6 cellular contexts compared by ENCODE assay signal in the genomic region with DNA sequence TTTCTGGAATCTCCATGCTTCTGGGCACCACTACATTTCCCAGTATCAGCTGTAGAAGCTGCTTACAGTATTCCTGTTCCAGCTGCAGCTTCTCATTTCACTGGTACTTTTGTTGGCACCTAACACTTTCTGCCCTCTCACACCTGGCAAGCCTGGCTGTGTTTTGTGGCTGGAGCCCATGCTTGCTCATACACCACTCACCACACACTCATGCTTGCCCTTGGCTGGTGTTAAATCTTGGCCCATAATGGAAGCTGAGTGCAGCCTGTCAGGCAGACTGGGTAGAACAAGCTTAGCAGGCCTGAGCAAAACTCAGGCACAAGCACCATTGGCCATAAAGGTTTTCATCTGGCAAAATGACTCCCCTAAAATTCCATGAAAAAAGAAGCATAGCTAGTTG.
A peak's percentile ranks its signal among the peaks of the same experiment; 100 is the strongest.
DNase-seq lines count a peak whose midpoint lies in the region; ATAC-seq and TF ChIP-seq lines count a peak whose summit lies in the region.
"Not testable (repeated sequence)": the region's sequence is repeated elsewhere in the genome, so short reads cannot be mapped to it uniquely, and the experiment has no call there.

No MANE protein-coding gene starts in this region.

- not testable (repeated sequence) for H3K27ac ChIP-seq in RWPE2 (ENCODE audit: poor library complexity, severe bottlenecking); epithelial cell of prostate
- peak overlapping the region; percentile 57 for H3K27ac ChIP-seq in left ventricle myocardium inferior (replicated peaks)

- intact Hi-C loops in Right ventricle myocardium superior (cut with DNase I); left ventricle myocardium inferior (cut with micrococcal nuclease): not testable (repeated sequence)

- not testable (repeated sequence) for H3K27me3 ChIP-seq in RWPE2 (ENCODE audit: insufficient read depth, poor library complexity, severe bottlenecking); left ventricle myocardium inferior (ENCODE audit: low read depth)

- TF ChIP-seq CTCF in RWPE2 (IDR thresholded peaks at IDR 0.05; ENCODE audit: poor library complexity, severe bottlenecking); left ventricle myocardium inferior (IDR thresholded peaks at IDR 0.05; ENCODE audit: borderline replicate concordance): not testable (repeated sequence)

- not testable (repeated sequence) for H3K4me1 ChIP-seq in RWPE2 (ENCODE audit: insufficient read depth, poor library complexity, severe bottlenecking); left ventricle myocardium inferior

- H3K4me3 ChIP-seq in RWPE2 (ENCODE audit: severe bottlenecking); left ventricle myocardium inferior: not testable (repeated sequence)

- not testable (repeated sequence) for H3K9me3 ChIP-seq in RWPE2 (ENCODE audit: severe bottlenecking); left ventricle myocardium inferior (replicated peaks)

- ATAC-seq in RWPE2 (ENCODE audit: low read depth), result peak; percentile 95
- peak; percentile 94 for ATAC-seq in Right ventricle myocardium superior (ENCODE audit: poor library complexity)

- H3K36me3 ChIP-seq in RWPE2 (ENCODE audit: low read depth); left ventricle myocardium inferior: not testable (repeated sequence)

- DNase-seq in LHCN-M2 (ENCODE audit: low read depth), result peak; percentile 0
- not testable (repeated sequence) for DNase-seq in RWPE2 (ENCODE audit: low spot score); Right ventricle myocardium superior; left ventricle myocardium inferior
- peak; percentile 12 for DNase-seq in epithelial cell of prostate (ENCODE audit: low read depth, low spot score)
- DNase-seq in myocyte (ENCODE audit: low read depth), result peak; percentile 0
